Comparison of ENCODE assay signal across 10 cellular contexts in the genomic region with DNA sequence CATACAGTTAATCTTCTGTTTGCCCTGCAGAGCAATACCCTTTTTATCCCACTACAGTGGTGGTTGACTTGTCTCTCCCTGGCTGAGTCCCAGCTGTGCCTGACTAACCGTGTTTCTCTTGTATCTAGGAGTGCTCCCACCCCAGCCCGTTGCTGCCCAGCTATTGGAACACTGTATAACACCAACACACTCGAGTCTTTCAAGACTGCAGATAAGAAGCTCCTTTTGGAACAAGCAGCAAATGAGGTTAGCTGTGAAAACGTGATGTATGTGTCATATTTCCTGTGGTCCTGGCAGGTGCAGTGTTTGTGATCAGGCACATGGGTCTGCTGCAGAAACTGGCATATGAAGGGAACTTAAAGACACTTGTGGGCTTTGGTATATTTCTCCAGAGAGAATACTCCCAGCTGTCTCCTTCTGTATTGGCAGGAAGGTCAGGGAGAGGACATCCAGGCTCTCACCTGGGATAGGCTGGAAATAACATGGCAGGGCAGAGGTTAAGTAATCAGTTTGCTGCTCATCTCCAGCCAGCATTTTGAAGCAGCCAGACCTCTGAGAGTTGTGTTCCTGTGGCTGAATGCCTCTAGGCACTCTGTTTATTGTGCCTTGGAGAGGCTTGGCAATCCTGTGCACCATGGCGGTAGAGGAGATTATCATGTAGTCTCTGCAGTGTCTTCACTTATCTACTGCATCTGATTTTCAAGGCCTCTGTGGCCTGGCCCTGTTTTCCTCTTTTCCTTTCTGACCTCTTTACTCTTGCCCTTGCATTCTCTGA. TPM values are rescaled to one million over a fixed set of nuclear protein-coding genes. Genes with fewer than 3 reads are reported as not detected.
A peak's percentile ranks its signal among the peaks of the same experiment; 100 is the strongest.
DNase-seq lines count a peak whose midpoint lies in the region; ATAC-seq, FAIRE-seq and TF ChIP-seq lines count a peak whose summit lies in the region.
"Had no signal": no experiment of that assay in that cellular context is flagged by ENCODE, and none has a peak within 500 bp of the region (broad histone marks: within the 10 kb centered on the region; RNA-seq: fewer than 3 reads in every experiment).

No MANE protein-coding gene starts in this region.

- CTCF ChIA-PET in endothelial cell of umbilical vein (lab: Charles Lee) = interaction anchor here (0.5 to 2.4 kb wide), 10 partner anchors 8 to 985 kb away, joined by 3 to 9 read pairs (median 4); partner anchors contain the start of genes ATG7 and HRH1

- peak; percentile 10 for DNase-seq in NCI-H2171 treated with DMSO at 0.1 percent for 48 hours (lab: John Stamatoyannopoulos, UW)
- DNase-seq in NCI-H2171 (lab: John Stamatoyannopoulos, UW) = no peak
- peak; percentile 22 for DNase-seq in RPMI7951 (ENCODE audit: low read depth)
- peak; percentile 71 for DNase-seq in endothelial cell of umbilical vein (ENCODE audit: low read depth, low spot score)
- DNase-seq in stimulated activated CD8-positive, alpha-beta memory T cell treated with anti-CD3 and anti-CD28 coated beads, Interleukin-4, amount 100 ng/mL, for 24 hours (ENCODE audit: low read depth) = peak; percentile 17
- DNase-seq in gastrocnemius medialis = no peak
- no peak for DNase-seq in GDM1 (lab: John Stamatoyannopoulos, UW)
- no peak for DNase-seq in HFFc6
- DNase-seq: hippocampal formation had no signal

- no peak overlapping the region for H2AFZ ChIP-seq in endothelial cell of umbilical vein (ENCODE audit: low read depth, low read length)

- peaks cover 6 to 16% of the 10 kb centered on the region in 2 experiments for H3K36me3 ChIP-seq in endothelial cell of umbilical vein (ENCODE audit: control insufficient read depth in 2 of 2, extremely low read depth in 1 of 2, insufficient read depth in 2 of 2, low read length in 2 of 2)
- peaks cover 0 to 45% of the 10 kb centered on the region in 2 donors for H3K36me3 ChIP-seq in gastrocnemius medialis

- peak; percentile 76 for FAIRE-seq in endothelial cell of umbilical vein (lab: Jason Lieb, UNC)
- FAIRE-seq: A204.1 had no signal

- no peaks in the 10 kb centered on the region for H3K9me3 Mint-ChIP-seq in HFFc6

- no peaks in the 10 kb centered on the region for H3K9me1 ChIP-seq in endothelial cell of umbilical vein (replicated peaks; ENCODE audit: control insufficient read depth, extremely low read depth, insufficient read depth, low read length)

- H3K36me3 Mint-ChIP-seq in HFFc6 (ENCODE audit: low read depth) = peaks cover 61% of the 10 kb centered on the region

- POLR2A ChIA-PET in endothelial cell of umbilical vein (lab: Charles Lee) = interaction anchor here (1.0 to 1.2 kb wide), 2 partner anchors 19 to 35 kb away, joined by 4 to 6 read pairs; partner anchors contain the start of gene ATG7

- H3K4me1 Mint-ChIP-seq in HFFc6 (ENCODE audit: low read depth) = peaks cover 24% of the 10 kb centered on the region

- H3K4me3 ChIP-seq in endothelial cell of umbilical vein (replicated peaks in 1 of 3; ENCODE audit: insufficient read depth in 1 of 3, low read depth in 1 of 3, low read length in 3 of 3) (no peak overlapping the region), gastrocnemius medialis (no peak overlapping the region)

- H3K79me2 ChIP-seq in endothelial cell of umbilical vein (ENCODE audit: control insufficient read depth, insufficient read depth, low read length) = no peaks in the 10 kb centered on the region

- H3K27ac ChIP-seq in endothelial cell of umbilical vein (ENCODE audit: insufficient read depth, low read depth, low read length) (peak overlapping the region; percentile 47), gastrocnemius medialis (no peak overlapping the region)

- TF ChIP-seq POLR2A in endothelial cell of umbilical vein (IDR thresholded peaks at IDR 0.05; ENCODE audit: low read depth, low read length) (no peak), gastrocnemius medialis (IDR thresholded peaks at IDR 0.05) (no peak)

- intact Hi-C loops in endothelial cell of umbilical vein (cut with micrococcal nuclease) (loop anchor here (2.0 kb wide), 1 partner anchor 18 kb away; no protein-coding TSS in a partner anchor), gastrocnemius medialis (cut with DNase I; ENCODE audit: low total_unique reads) (no loop called here)

- no peak overlapping the region for H3K4me2 ChIP-seq in endothelial cell of umbilical vein (ENCODE audit: insufficient read depth, low read length)

- no peaks in the 10 kb centered on the region for H3K9me3 ChIP-seq in endothelial cell of umbilical vein (replicated peaks; ENCODE audit: control insufficient read depth, insufficient read depth, low read length)
- H3K9me3 ChIP-seq in gastrocnemius medialis = no peaks in the 10 kb centered on the region

- no peak for ATAC-seq in gastrocnemius medialis

- H4K20me1 ChIP-seq in endothelial cell of umbilical vein (replicated peaks; ENCODE audit: control insufficient read depth, extremely low read depth, insufficient read depth, low read length) = no peaks in the 10 kb centered on the region

- H3K9ac ChIP-seq in endothelial cell of umbilical vein (replicated peaks; ENCODE audit: extremely low read depth, insufficient read depth, low read length) = no peak overlapping the region

- H3K4me3 Mint-ChIP-seq in HFFc6 = no peak overlapping the region

- no peaks in the 10 kb centered on the region for H3K27me3 Mint-ChIP-seq in HFFc6 (ENCODE audit: insufficient read depth)

- dilution Hi-C loops in endothelial cell of umbilical vein (cut with MboI; ENCODE audit: extremely low pct_ligation_motif_present, low sequenced_read_pairs) = no loop called here

- BruUV-seq in endothelial cell of umbilical vein (replicated peaks; lab: Mats Ljungman, UMichigan) = no TSS peak

- H3K27ac Mint-ChIP-seq in HFFc6 = no peak overlapping the region

- in situ Hi-C loops in gastrocnemius medialis (cut with MboI; ENCODE audit: low sequenced_read_pairs in 4 of 4) = no loop called here

- no peaks in the 10 kb centered on the region for H3K27me3 ChIP-seq in endothelial cell of umbilical vein (ENCODE audit: control insufficient read depth in 2 of 2, insufficient read depth in 2 of 2, low read length in 2 of 2)
- H3K27me3 ChIP-seq in gastrocnemius medialis = no peaks in the 10 kb centered on the region

- TF ChIP-seq CTCF in endothelial cell of umbilical vein (IDR thresholded peaks at IDR 0.05; ENCODE audit: extremely low read depth in 1 of 2, insufficient read depth in 1 of 2, low read depth in 1 of 2, low read length in 2 of 2) = no peak
- no peak for TF ChIP-seq CTCF in gastrocnemius medialis (IDR thresholded peaks at IDR 0.05 in 4 of 5, conservative IDR thresholded peaks at IDR 0.05 in 1 of 5)
- TF ChIP-seq CTCF in HFFc6 (IDR thresholded peaks at IDR 0.05) = no peak

- H3K4me1 ChIP-seq in endothelial cell of umbilical vein (ENCODE audit: control insufficient read depth, extremely low read depth, insufficient read depth, low read length) (peaks cover 22% of the 10 kb centered on the region), gastrocnemius medialis (peaks cover 5 to 8% of the 10 kb centered on the region in 2 donors)

TF ChIP-seq in endothelial cell of umbilical vein, 7 proteins besides CTCF, POLR2A, EP300 and RAD21:
- TF ChIP-seq EZH2 (IDR thresholded peaks at IDR 0.05; ENCODE audit: borderline replicate concordance, low read depth, low read length, severe bottlenecking) (no peak), JUN (IDR thresholded peaks at IDR 0.05; ENCODE audit: borderline replicate concordance, insufficient read depth, insufficient read length, low read depth) (peak; percentile 21), FOS (IDR thresholded peaks at IDR 0.05; ENCODE audit: borderline replicate concordance, insufficient read depth, low read length) (peak; percentile 19), POLR2AphosphoS5 (IDR thresholded peaks at IDR 0.05; ENCODE audit: insufficient read depth, low read depth, low read length) (no peak)

RNA-seq across cellular contexts. Expression of gene ATG7, which starts 34.8 kb away (rescaled TPM):
- 103 and 110 TPM in 2 replicates for total RNA-seq in RPMI7951 (2014; rRNA removed; shearing (Covaris generic))
- 48.3 and 50.4 TPM in 2 replicates for total RNA-seq in endothelial cell of umbilical vein
- polyA plus RNA-seq in endothelial cell of umbilical vein = 30.8 and 37.8 TPM in 2 replicates
- 26.4 and 38.7 TPM in 2 replicates for polyA plus RNA-seq in endothelial cell of umbilical vein (2011; cell fraction: cytosol; rRNA removed)
- polyA plus RNA-seq in endothelial cell of umbilical vein (2011; cell fraction: nucleus; rRNA removed) = 48.4 and 77.1 TPM in 2 replicates
- 22.9 and 36.6 TPM in 2 replicates for polyA plus RNA-seq in endothelial cell of umbilical vein (2012)
- polyA minus RNA-seq in endothelial cell of umbilical vein = 58.7 and 82.4 TPM in 2 replicates
- polyA minus RNA-seq in endothelial cell of umbilical vein (2011; cell fraction: cytosol; rRNA and poly(A)+ RNA removed) = 15.8 TPM
- 65.6 and 115 TPM in 2 replicates for polyA minus RNA-seq in endothelial cell of umbilical vein (2011; cell fraction: nucleus; rRNA and poly(A)+ RNA removed)
- total RNA-seq in gastrocnemius medialis = 10 to 100 TPM; 13.5 to 29.2 (median 15.0) TPM
- total RNA-seq in HFFc6 (2021; fragmentation: NEBNext Ultra II Directional; extraction: Animal tissue kit (Norgen Biotek cat#: 25700)) = 10 to 100 TPM; 44.5 to 53.0 (median 49.3) TPM

Comparison
In these comparisons a context has a peak if more than half of its experiments do, and no peak if none do; other contexts are left out.
1. DNase-seq: peak in NCI-H2171 treated with DMSO at 0.1 percent for 48 hours (single experiment), RPMI7951 (single experiment), endothelial cell of umbilical vein (single experiment) and stimulated activated CD8-positive, alpha-beta memory T cell treated with anti-CD3 and anti-CD28 coated beads, Interleukin-4, amount 100 ng/mL, for 24 hours (single experiment); none in NCI-H2171 (single experiment), gastrocnemius medialis (0 of 2), GDM1 (single experiment) and HFFc6 (single experiment).